Comparison of ENCODE assay signal across 17 cellular contexts in genomic region chr5:171428168-171428658, GRCh38. TPM values are rescaled to one million over a fixed set of nuclear protein-coding genes. Genes with fewer than 3 reads are reported as not detected.
"Had no signal": no experiment of that assay in that cellular context is flagged by ENCODE, and none has a peak within 500 bp of the region (broad histone marks: within the 10 kb centered on the region; RNA-seq: fewer than 3 reads in every experiment).

No MANE protein-coding gene starts in this region.

- H3K27ac ChIP-seq: adrenal gland, gastroesophageal sphincter, neutrophil, prostate gland, SJSA1, tibial nerve had no signal

- H3K27me3 ChIP-seq: adrenal gland, gastroesophageal sphincter, SJSA1, tibial nerve had no signal

- H3K4me3 Mint-ChIP-seq: activated CD8-positive, alpha-beta T cell treated with anti-CD3 and anti-CD28 coated beads for 36 hours; activated naive CD4-positive, alpha-beta T cell treated with anti-CD3 and anti-CD28 coated beads for 36 hours; activated T-helper 1 cell treated with anti-CD3 and anti-CD28 coated beads, Interleukin-12 subunit alpha, Interleukin-12 subunit beta, Interleukin-2, Interleukin-4 antibody, amounts not matched to agents 30 ng/mL and 10 ng/mL and 1 ng/mL, durations not matched to agents 14 hours and 24 hours and 36 hours; effector memory CD8-positive, alpha-beta T cell; mesothelial cell of epicardium; stimulated activated naive CD8-positive, alpha-beta T cell treated with anti-CD3 and anti-CD28 coated beads, Interleukin-15, Interleukin-2, amounts not matched to agents 100 ng/mL and 50 ng/mL, for 24 hours had no signal

- H3K4me1 ChIP-seq: adrenal gland, gastroesophageal sphincter, prostate gland, tibial nerve had no signal

- H3K4me3 ChIP-seq: adrenal gland, gastroesophageal sphincter, prostate gland, SJSA1, tibial nerve had no signal

- H3K27ac Mint-ChIP-seq: activated CD8-positive, alpha-beta T cell treated with anti-CD3 and anti-CD28 coated beads for 36 hours; activated naive CD4-positive, alpha-beta T cell treated with anti-CD3 and anti-CD28 coated beads for 36 hours; activated T-helper 1 cell treated with anti-CD3 and anti-CD28 coated beads, Interleukin-12 subunit alpha, Interleukin-12 subunit beta, Interleukin-2, Interleukin-4 antibody, amounts not matched to agents 30 ng/mL and 10 ng/mL and 1 ng/mL, durations not matched to agents 14 hours and 24 hours and 36 hours; mesothelial cell of epicardium; stimulated activated naive CD8-positive, alpha-beta T cell treated with anti-CD3 and anti-CD28 coated beads, Interleukin-15, Interleukin-2, amounts not matched to agents 100 ng/mL and 50 ng/mL, for 24 hours had no signal

- H3K36me3 ChIP-seq: adrenal gland, gastroesophageal sphincter, neutrophil, prostate gland, SJSA1, tibial nerve had no signal

- DNase-seq: activated CD8-positive, alpha-beta T cell treated with anti-CD3 and anti-CD28 coated beads for 36 hours; activated naive CD4-positive, alpha-beta T cell treated with anti-CD3 and anti-CD28 coated beads for 36 hours; central memory CD4-positive, alpha-beta T cell; effector memory CD8-positive, alpha-beta T cell; stimulated activated CD4-positive, alpha-beta T cell treated with anti-CD3 and anti-CD28 coated beads, Interleukin-4, amount 100 ng/mL, for 1 hour; stimulated activated CD8-positive, alpha-beta memory T cell treated with anti-CD3 and anti-CD28 coated beads, Interleukin-4, amount 100 ng/mL, for 48 hours; T1000 had no signal

- ATAC-seq: activated CD8-positive, alpha-beta T cell treated with anti-CD3 and anti-CD28 coated beads for 36 hours; effector memory CD8-positive, alpha-beta T cell; gastroesophageal sphincter had no signal

- H3K36me3 Mint-ChIP-seq: mesothelial cell of epicardium had no signal

- H3K27me3 Mint-ChIP-seq: activated CD8-positive, alpha-beta T cell treated with anti-CD3 and anti-CD28 coated beads for 36 hours had no signal

- H3K9me3 Mint-ChIP-seq: activated CD8-positive, alpha-beta T cell treated with anti-CD3 and anti-CD28 coated beads for 36 hours; activated naive CD4-positive, alpha-beta T cell treated with anti-CD3 and anti-CD28 coated beads for 36 hours; activated T-helper 1 cell treated with anti-CD3 and anti-CD28 coated beads, Interleukin-12 subunit alpha, Interleukin-12 subunit beta, Interleukin-2, Interleukin-4 antibody, amounts not matched to agents 30 ng/mL and 10 ng/mL and 1 ng/mL, durations not matched to agents 14 hours and 24 hours and 36 hours; effector memory CD8-positive, alpha-beta T cell; mesothelial cell of epicardium; stimulated activated naive CD8-positive, alpha-beta T cell treated with anti-CD3 and anti-CD28 coated beads, Interleukin-15, Interleukin-2, amounts not matched to agents 100 ng/mL and 50 ng/mL, for 24 hours had no signal

- H3K9me3 ChIP-seq: adrenal gland, gastroesophageal sphincter, neutrophil, prostate gland, SJSA1, tibial nerve had no signal

RNA-seq across cellular contexts. Expression of gene FGF18, which starts 8.8 kb away (rescaled TPM):
- total RNA-seq: epithelial cell of proximal tubule had no signal
